In the genomic region with DNA sequence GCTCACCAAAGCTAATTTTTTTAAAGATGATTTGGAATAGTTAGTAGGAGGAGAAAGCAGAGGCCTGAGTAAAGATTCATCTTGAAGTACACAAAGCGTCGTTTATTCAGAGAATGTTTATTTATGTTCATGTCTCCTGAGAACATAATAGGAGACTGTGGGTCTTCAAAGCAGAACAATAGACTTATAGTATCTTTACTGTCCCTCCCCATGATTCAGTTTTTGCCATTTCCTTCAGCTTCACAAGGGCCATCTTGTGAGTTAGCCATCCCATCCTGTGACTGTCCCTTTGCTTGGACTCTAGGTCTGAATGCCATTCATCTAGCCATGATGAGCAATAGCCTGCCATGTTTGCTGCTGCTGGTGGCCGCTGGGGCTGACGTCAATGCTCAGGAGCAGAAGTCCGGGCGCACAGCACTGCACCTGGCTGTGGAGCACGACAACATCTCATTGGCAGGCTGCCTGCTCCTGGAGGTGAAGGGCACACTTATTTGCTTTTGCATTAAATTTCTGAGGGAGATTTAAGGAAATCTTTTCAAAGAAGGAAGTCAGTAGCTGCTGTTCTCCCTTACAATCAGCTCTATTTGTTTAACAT, we compare ENCODE assay signal across 15 cellular contexts.
DNase-seq lines count a peak whose midpoint lies in the region; TF ChIP-seq lines count a peak whose summit lies in the region.
"Had no signal": no experiment of that assay in that cellular context is flagged by ENCODE, and none has a peak within 500 bp of the region (broad histone marks: within the 10 kb centered on the region; RNA-seq: fewer than 3 reads in every experiment).

No MANE protein-coding gene starts in this region.

- peak overlapping the region; percentile 36 for H3K27ac Mint-ChIP-seq in T-helper 1 cell treated with Interleukin-12 subunit alpha and Interleukin-12 subunit beta and Interleukin-4 antibody, amounts not matched to agents 30 μg/mL and 1 μg/mL, for 36 hours
- H3K27ac Mint-ChIP-seq: nephron progenitor cell had no signal

- peaks cover 3% of the 10 kb centered on the region for H3K9me3 Mint-ChIP-seq in T-helper 1 cell treated with Interleukin-12 subunit alpha and Interleukin-12 subunit beta and Interleukin-4 antibody, amounts not matched to agents 30 μg/mL and 1 μg/mL, for 36 hours
- H3K9me3 Mint-ChIP-seq: nephron progenitor cell had no signal

- peaks cover 9% of the 10 kb centered on the region for H3K4me1 ChIP-seq in effector memory CD4-positive, alpha-beta T cell (ENCODE audit: control insufficient read depth, insufficient read depth, low read length, poor library complexity, severe bottlenecking)
- H3K4me1 ChIP-seq: gastrocnemius medialis, thyroid gland had no signal

- no peaks in the 10 kb centered on the region for H3K9me3 ChIP-seq in effector memory CD4-positive, alpha-beta T cell (ENCODE audit: control insufficient read depth, low read length)
- H3K9me3 ChIP-seq in WERI-Rb-1 (ENCODE audit: severe bottlenecking): no peaks in the 10 kb centered on the region
- H3K9me3 ChIP-seq: BLaER1 treated with 17β-estradiol and CSF1 and Interleukin-3, amounts not matched to agents 10 nM and 100 nM; gastrocnemius medialis; thyroid gland had no signal

- DNase-seq in T-helper 1 cell (no peak), SHP77 (lab: John Stamatoyannopoulos, UW) (peak; percentile 45 to 70), pons (ENCODE audit: low spot score) (peak; percentile 75), WERI-Rb-1 (no peak), NCI-H2196 treated with DMSO at 0.1 percent for 48 hours (lab: John Stamatoyannopoulos, UW; ENCODE audit: unreplicated experiment) (no peak)
- DNase-seq in effector memory CD4-positive, alpha-beta T cell: no peak
- no peak for DNase-seq in stimulated activated CD4-positive, alpha-beta T cell treated with anti-CD3 and anti-CD28 coated beads, Interleukin-2, amount 100 ng/mL, for 24 hours
- DNase-seq: 8988T, gastrocnemius medialis, NCI-H510A, nephron progenitor cell, thyroid gland had no signal

- H3K27me3 ChIP-seq in effector memory CD4-positive, alpha-beta T cell (replicated peaks; ENCODE audit: control insufficient read depth, insufficient read depth, low read length, poor library complexity, severe bottlenecking): no peaks in the 10 kb centered on the region
- no peaks in the 10 kb centered on the region for H3K27me3 ChIP-seq in WERI-Rb-1 (ENCODE audit: insufficient read depth, low read depth, severe bottlenecking)
- H3K27me3 ChIP-seq: BLaER1 treated with 17β-estradiol and CSF1 and Interleukin-3, amounts not matched to agents 10 nM and 100 nM; gastrocnemius medialis; thyroid gland had no signal

- H3K4me3 ChIP-seq in effector memory CD4-positive, alpha-beta T cell (ENCODE audit: insufficient read depth, low read depth, low read length, poor library complexity, severe bottlenecking): no peak overlapping the region
- no peak overlapping the region for H3K4me3 ChIP-seq in WERI-Rb-1 (ENCODE audit: low read depth, low read length)
- H3K4me3 ChIP-seq: BLaER1 treated with 17β-estradiol and CSF1 and Interleukin-3, amounts not matched to agents 10 nM and 100 nM; gastrocnemius medialis; thyroid gland had no signal

- H3K27me3 Mint-ChIP-seq in T-helper 1 cell treated with Interleukin-12 subunit alpha and Interleukin-12 subunit beta and Interleukin-4 antibody, amounts not matched to agents 30 μg/mL and 1 μg/mL, for 36 hours (ENCODE audit: low read depth): no peaks in the 10 kb centered on the region

- peak overlapping the region; percentile 15 for H3K27ac ChIP-seq in effector memory CD4-positive, alpha-beta T cell (ENCODE audit: insufficient read depth, low read length, poor library complexity, severe bottlenecking)
- no peak overlapping the region for H3K27ac ChIP-seq in WERI-Rb-1
- H3K27ac ChIP-seq: BLaER1 treated with 17β-estradiol and CSF1 and Interleukin-3, amounts not matched to agents 10 nM and 100 nM; gastrocnemius medialis; thyroid gland; VCaP had no signal

- H3K4me1 Mint-ChIP-seq in T-helper 1 cell treated with Interleukin-12 subunit alpha and Interleukin-12 subunit beta and Interleukin-4 antibody, amounts not matched to agents 30 μg/mL and 1 μg/mL, for 36 hours (ENCODE audit: low read depth): peaks cover 62% of the 10 kb centered on the region

- H3K4me3 Mint-ChIP-seq in T-helper 1 cell treated with Interleukin-12 subunit alpha and Interleukin-12 subunit beta and Interleukin-4 antibody, amounts not matched to agents 30 μg/mL and 1 μg/mL, for 36 hours: no peak overlapping the region
- H3K4me3 Mint-ChIP-seq: nephron progenitor cell had no signal

- TF ChIP-seq CTCF in WERI-Rb-1 (IDR thresholded peaks at IDR 0.05; ENCODE audit: low read depth, low read length): no peak

- peaks cover 82% of the 10 kb centered on the region for H3K36me3 Mint-ChIP-seq in T-helper 1 cell treated with Interleukin-12 subunit alpha and Interleukin-12 subunit beta and Interleukin-4 antibody, amounts not matched to agents 30 μg/mL and 1 μg/mL, for 36 hours (ENCODE audit: low read depth)

- peaks cover 66% of the 10 kb centered on the region for H3K36me3 ChIP-seq in effector memory CD4-positive, alpha-beta T cell (ENCODE audit: control insufficient read depth, insufficient read depth, low read length)
- peaks cover 12% of the 10 kb centered on the region for H3K36me3 ChIP-seq in WERI-Rb-1

Comparison
In these comparisons a context has a peak if more than half of its experiments do, and no peak if none do; other contexts are left out.
1. DNase-seq: peak in SHP77 (2 of 2) and pons (single experiment); none in T-helper 1 cell (0 of 5), effector memory CD4-positive, alpha-beta T cell (0 of 3), WERI-Rb-1 (single experiment), NCI-H2196 treated with DMSO at 0.1 percent for 48 hours (single experiment) and stimulated activated CD4-positive, alpha-beta T cell treated with anti-CD3 and anti-CD28 coated beads, Interleukin-2, amount 100 ng/mL, for 24 hours (0 of 2).